13 cellular contexts compared by ENCODE assay signal in genomic region chr5:111211341-111211740, GRCh38. TPM values are rescaled to one million over a fixed set of nuclear protein-coding genes. Genes with fewer than 3 reads are reported as not detected.
DNase-seq lines count a peak whose midpoint lies in the region; ATAC-seq and TF ChIP-seq lines count a peak whose summit lies in the region.
"Had no signal": no experiment of that assay in that cellular context is flagged by ENCODE, and none has a peak within 500 bp of the region (broad histone marks: within the 10 kb centered on the region; RNA-seq: fewer than 3 reads in every experiment).

No MANE protein-coding gene starts in this region.

- H3K27me3 Mint-ChIP-seq in T-helper 2 cell treated with Interferon-gamma antibody and Interleukin-4, amounts not matched to agents 5 μg/mL and 100 μg/mL, for 36 hours (ENCODE audit: low read depth): peaks cover 8% of the 10 kb centered on the region

- H3K27ac Mint-ChIP-seq in T-helper 2 cell treated with Interferon-gamma antibody and Interleukin-4, amounts not matched to agents 5 μg/mL and 100 μg/mL, for 36 hours: no peak overlapping the region

- no peak for TF ChIP-seq CTCF in stomach (IDR thresholded peaks at IDR 0.05)

- H3K9me3 Mint-ChIP-seq in T-helper 2 cell treated with Interferon-gamma antibody and Interleukin-4, amounts not matched to agents 5 μg/mL and 100 μg/mL, for 36 hours: peaks cover 19% of the 10 kb centered on the region

- ATAC-seq in GM18519 (IDR thresholded peaks at IDR 0.05; ENCODE audit: low FRiP score, unreplicated experiment) (peak; percentile 94), GM19468 (IDR thresholded peaks at IDR 0.05; ENCODE audit: extremely low read depth, unreplicated experiment) (peak; percentile 33), HG03025 (IDR thresholded peaks at IDR 0.05; ENCODE audit: low FRiP score, unreplicated experiment) (peak; percentile 59)

- no peak overlapping the region for H3K4me3 ChIP-seq in stomach
- H3K4me3 ChIP-seq: MG63, SJSA1 had no signal

- peaks cover 29% of the 10 kb centered on the region for H3K4me1 Mint-ChIP-seq in T-helper 2 cell treated with Interferon-gamma antibody and Interleukin-4, amounts not matched to agents 5 μg/mL and 100 μg/mL, for 36 hours (ENCODE audit: low read depth)

- no peak for DNase-seq in T-helper 2 cell treated with Interferon-gamma antibody and Interleukin-4, amounts not matched to agents 5 μg/mL and 100 μg/mL, for 36 hours (ENCODE audit: low spot score)
- DNase-seq in AG08395 (ENCODE audit: low spot score): no peak
- DNase-seq in stomach: no peak
- no peak for DNase-seq in COLO829 (ENCODE audit: low spot score)
- DNase-seq in SW 1271 (lab: John Stamatoyannopoulos, UW): no peak
- DNase-seq: activated CD4-positive, alpha-beta T cell treated with anti-CD3 and anti-CD28 coated beads for 1 hour; amygdala; MG63; nucleus accumbens had no signal

- intact Hi-C loops in stomach (cut with DNase I; ENCODE audit: low total_unique reads): no loop called here

- H3K27ac ChIP-seq in stomach: no peak overlapping the region
- H3K27ac ChIP-seq: SJSA1 had no signal

- no peak for TF ChIP-seq EP300 in stomach (IDR thresholded peaks at IDR 0.05)

- no peaks in the 10 kb centered on the region for H3K4me1 ChIP-seq in stomach
- H3K4me1 ChIP-seq: SJSA1 had no signal

- peak overlapping the region; percentile 35 for H3K4me3 Mint-ChIP-seq in T-helper 2 cell treated with Interferon-gamma antibody and Interleukin-4, amounts not matched to agents 5 μg/mL and 100 μg/mL, for 36 hours

- H3K27me3 ChIP-seq in stomach: no peaks in the 10 kb centered on the region
- H3K27me3 ChIP-seq: SJSA1 had no signal

- no peaks in the 10 kb centered on the region for H3K9me3 ChIP-seq in stomach
- H3K9me3 ChIP-seq: MG63, SJSA1 had no signal

- no peaks in the 10 kb centered on the region for H3K36me3 ChIP-seq in stomach
- H3K36me3 ChIP-seq: MG63, SJSA1 had no signal

- no peak for TF ChIP-seq POLR2A in stomach (IDR thresholded peaks at IDR 0.05)

- WGBS in stomach, 5 donors: 39 to 64% (median 49%) methylated on average over 1 of the region's 1 CpG

- peaks cover 6% of the 10 kb centered on the region for H3K36me3 Mint-ChIP-seq in T-helper 2 cell treated with Interferon-gamma antibody and Interleukin-4, amounts not matched to agents 5 μg/mL and 100 μg/mL, for 36 hours (ENCODE audit: low read depth)

RNA-seq across cellular contexts. Expression of gene CAMK4, which starts 12.8 kb away (rescaled TPM):
- 10 to 100 TPM in 3 of 5 donors, under 1 TPM in 2; 0.45 to 25.1 (median 16.9) TPM for total RNA-seq in stomach
- 1 to 10 TPM in 2 of 3 donors, under 1 TPM in 1; 0.48 to 6.3 (median 1.4) TPM for polyA plus RNA-seq in stomach

Comparison
In these comparisons a context has a peak if more than half of its experiments do, and no peak if none do; other contexts are left out.
1. ATAC-seq: peak in every context shown above with its lines; median percentile 94 in GM18519; 59 in HG03025; 33 in GM19468.